Comparison of ENCODE assay signal across 8 cellular contexts in genomic region chr1:21302747-21303715, GRCh38. TPM values are rescaled to one million over a fixed set of nuclear protein-coding genes. Genes with fewer than 3 reads are reported as not detected.
DNase-seq lines count a peak whose midpoint lies in the region; ATAC-seq, FAIRE-seq and TF ChIP-seq lines count a peak whose summit lies in the region.

No MANE protein-coding gene starts in this region.

- BruUV-seq in Panc1 (replicated peaks; lab: Mats Ljungman, UMichigan) = no TSS peak

- DNase-seq in Panc1 (ENCODE audit: low read depth, low spot score) (no peak), fibroblast of peridontal ligament (ENCODE audit: extremely low read depth) (peak; percentile 75), sciatic nerve (ENCODE audit: low spot score) (no peak), prostate gland (ENCODE audit: low spot score) (no peak), DMS153 (lab: John Stamatoyannopoulos, UW) (no peak)

- in situ Hi-C loops in Panc1 (cut with HindIII; ENCODE audit: low pct_unique_long_range_greater_than_20kb, low sequenced_read_pairs) = no loop called here

- FAIRE-seq in G401.6 (lab: Jason Lieb, UNC) = peak; percentile 60

- WGBS in prostate gland = 52% methylated on average over 11 of the region's 11 CpGs

- CTCF ChIA-PET in Panc1 (lab: Charles Lee) = no interaction called here

- H3K27ac ChIP-seq in Panc1 (ENCODE audit: low read length) (peak overlapping the region; percentile 76), prostate gland (no peak overlapping the region)

- no peak for TF ChIP-seq POLR2A in prostate gland (IDR thresholded peaks at IDR 0.05)

- intact Hi-C loops in Panc1 (cut with micrococcal nuclease; ENCODE audit: unreplicated experiment) (loop anchor here (5.0 kb wide), 1 partner anchor 34 kb away; no protein-coding TSS in a partner anchor), sciatic nerve (cut with DNase I) (no loop called here), prostate gland (cut with DNase I) (no loop called here)

- H3K36me3 ChIP-seq in Panc1 (ENCODE audit: control insufficient read depth, insufficient read depth, low read length) (no peaks in the 10 kb centered on the region), prostate gland (no peaks in the 10 kb centered on the region)

- POLR2A ChIA-PET in Panc1 (lab: Charles Lee) = no interaction called here

- H3K9me3 ChIP-seq in Panc1 (ENCODE audit: control insufficient read depth, insufficient read depth, low read depth, low read length) = no peaks in the 10 kb centered on the region
- H3K9me3 ChIP-seq in prostate gland = no peaks in the 10 kb centered on the region

- ATAC-seq in Panc1 = peak; percentile 75
- ATAC-seq in sciatic nerve = peak; percentile 60
- no peak for ATAC-seq in GM19467 (IDR thresholded peaks at IDR 0.05; ENCODE audit: unreplicated experiment)
- no peak for ATAC-seq in GM21367 (IDR thresholded peaks at IDR 0.05; ENCODE audit: unreplicated experiment)

- H3K27me3 ChIP-seq in Panc1 (ENCODE audit: control insufficient read depth, insufficient read depth, low read length) (no peaks in the 10 kb centered on the region), prostate gland (replicated peaks; ENCODE audit: insufficient read depth) (no peaks in the 10 kb centered on the region)

- TF ChIP-seq CTCF in Panc1 (IDR thresholded peaks at IDR 0.05) (no peak), prostate gland (IDR thresholded peaks at IDR 0.05) (peak in 1 of 4 experiments; percentile 31)

- H3K4me3 ChIP-seq in Panc1 (ENCODE audit: low read depth in 2 of 2, low read length in 2 of 2) = no peak overlapping the region
- no peak overlapping the region for H3K4me3 ChIP-seq in prostate gland

- peaks cover 49% of the 10 kb centered on the region for H3K4me1 ChIP-seq in Panc1 (ENCODE audit: control insufficient read depth, insufficient read depth, low read length)
- H3K4me1 ChIP-seq in prostate gland (replicated peaks) = peaks cover 4% of the 10 kb centered on the region

RNA-seq across cellular contexts. Expression of gene ECE1, which starts 12.8 kb away (rescaled TPM):
- total RNA-seq in Panc1 (2021; ENCODE audit: unreplicated experiment) (192 TPM), sciatic nerve (117 TPM), prostate gland (100 to 1,000 TPM; 113 to 146 TPM)
- polyA plus RNA-seq in Panc1 (2012; ENCODE audit: insufficient read length) = 250 TPM

Comparison
In these comparisons a context has a peak if more than half of its experiments do, and no peak if none do; other contexts are left out.
1. ATAC-seq: peak in Panc1 (single experiment) and sciatic nerve (single experiment); none in GM19467 (single experiment) and GM21367 (single experiment).